ENCODE assay signal across 14 cellular contexts in the genomic region with DNA sequence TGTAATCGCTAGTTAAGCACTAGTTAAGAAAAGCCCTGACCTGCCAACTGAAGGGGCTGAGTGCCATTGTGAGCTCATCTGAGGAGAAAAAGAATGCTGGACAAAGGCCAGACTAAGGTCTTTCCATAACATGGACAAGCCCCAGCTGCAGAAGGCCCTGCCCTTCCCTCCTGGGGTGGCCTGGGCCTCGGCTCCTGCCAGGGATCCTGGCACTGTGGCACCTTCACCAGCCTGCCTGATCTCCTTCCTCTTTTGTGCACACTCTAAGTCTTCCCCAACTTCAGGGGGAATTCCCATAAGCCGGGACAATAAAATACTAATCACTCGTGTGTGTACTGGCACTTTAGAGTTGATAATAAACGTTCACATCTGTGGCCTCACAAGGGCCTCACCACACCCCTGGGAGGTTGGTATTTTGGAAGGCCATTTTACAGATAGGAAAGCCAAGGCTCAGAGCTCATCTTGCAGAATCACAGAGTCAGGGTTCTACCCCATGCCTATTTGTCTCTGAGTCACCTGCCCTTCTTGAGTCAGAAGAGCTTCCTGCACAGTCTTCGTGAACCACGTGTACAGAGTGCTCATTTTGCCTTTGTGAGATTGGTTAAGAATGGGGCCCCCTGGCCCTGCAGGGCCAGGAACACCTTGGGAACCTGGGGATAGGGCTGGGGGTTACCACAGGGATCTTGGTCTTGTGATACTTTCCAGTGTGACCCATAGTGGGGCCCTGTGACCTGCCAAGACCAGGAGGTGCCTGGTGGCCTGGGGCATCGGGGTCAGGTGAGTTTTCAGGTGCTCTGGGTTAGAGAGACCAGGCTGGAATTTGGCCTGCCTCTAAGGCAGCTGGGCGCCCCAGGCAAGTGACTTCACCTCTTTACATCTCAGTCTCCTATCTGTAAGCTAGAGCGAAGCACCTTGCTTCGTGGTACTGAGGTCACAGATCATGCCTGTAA. TPM values are rescaled to one million over a fixed set of nuclear protein-coding genes. Genes with fewer than 3 reads are reported as not detected.
DNase-seq lines count a peak whose midpoint lies in the region; ATAC-seq, FAIRE-seq and TF ChIP-seq lines count a peak whose summit lies in the region.
"Had no signal": no experiment of that assay in that cellular context is flagged by ENCODE, and none has a peak within 500 bp of the region (broad histone marks: within the 10 kb centered on the region; RNA-seq: fewer than 3 reads in every experiment).

No MANE protein-coding gene starts in this region.

- in situ Hi-C loops in K562 (cut with MboI) = no loop called here

- no TSS peak for BruUV-seq in K562 (replicated peaks; lab: Mats Ljungman, UMichigan)

- H3K4me1 ChIP-seq in K562 (replicated peaks in 1 of 2; ENCODE audit: control insufficient read depth in 2 of 2, insufficient read depth in 2 of 2, low read length in 2 of 2) (0 out of 5 replicates have a peak, but pooled peaks cover 0 to 3% of the 10 kb centered on the region in 2 experiments), vagina (no peaks in the 10 kb centered on the region)
- H3K4me1 ChIP-seq: tibial artery had no signal

- no peaks in the 10 kb centered on the region for H3K27me3 Mint-ChIP-seq in activated CD8-positive, alpha-beta memory T cell treated with anti-CD3 and anti-CD28 coated beads, Interleukin-2, amount 10 ng/mL, durations not matched to agents 7 days and 5 days

- H3K4me2 ChIP-seq in K562 (ENCODE audit: insufficient read depth, low read length) = no peak overlapping the region

- no peak overlapping the region for H3K9ac ChIP-seq in K562 (ENCODE audit: insufficient read depth in 1 of 2, low read depth in 2 of 2, low read length in 2 of 2)

- no peaks in the 10 kb centered on the region for H3K9me3 ChIP-seq in K562 (replicated peaks; ENCODE audit: control insufficient read depth, insufficient read depth, low read depth, low read length)
- no peaks in the 10 kb centered on the region for H3K9me3 ChIP-seq in vagina
- H3K9me3 ChIP-seq: tibial artery had no signal

- H3K27ac ChIP-seq in K562 (ENCODE audit: extremely low read depth, low read depth, low read length) = no peak overlapping the region
- H3K27ac ChIP-seq in vagina = no peak overlapping the region
- H3K27ac ChIP-seq: tibial artery had no signal

- no peaks in the 10 kb centered on the region for H3K9me3 Mint-ChIP-seq in activated CD8-positive, alpha-beta memory T cell treated with anti-CD3 and anti-CD28 coated beads, Interleukin-2, amount 10 ng/mL, durations not matched to agents 7 days and 5 days (ENCODE audit: low read depth)

- TF ChIP-seq CTCF in K562 (IDR thresholded peaks at IDR 0.05 in 2 of 3, conservative IDR thresholded peaks at IDR 0.05 in 1 of 3; ENCODE audit: insufficient read depth in 2 of 3, low read depth in 1 of 3, low read length in 3 of 3) (no peak), vagina (IDR thresholded peaks at IDR 0.05) (no peak)

- TF ChIP-seq RAD21 in K562 (CRISPR knock-in tag; conservative IDR thresholded peaks at IDR 0.05 in 1 of 2, IDR thresholded peaks at IDR 0.05 in 1 of 2) = no peak

- no peaks in the 10 kb centered on the region for H3K79me2 ChIP-seq in K562 (ENCODE audit: control insufficient read depth, insufficient read depth, low read length)

- H3K4me3 ChIP-seq in K562 = no peak overlapping the region
- no peak overlapping the region for H3K4me3 ChIP-seq in vagina
- H3K4me3 ChIP-seq: tibial artery had no signal

- CTCF ChIA-PET in activated CD8-positive, alpha-beta memory T cell treated with anti-CD3 and anti-CD28 coated beads, Interleukin-2, amount 10 ng/mL, durations not matched to agents 7 days and 5 days (lab: Charles Lee) = interaction anchor here (0.8 to 3.1 kb wide), 6 partner anchors 11 to 134 kb away, joined by 3 to 14 read pairs (median 3); no protein-coding TSS in a partner anchor
- CTCF ChIA-PET in K562 (lab: Yijun Ruan, JAX; ENCODE audit: low intra/inter-chr PET ratio) = no interaction called here

- peak; percentile 83 for ATAC-seq in activated CD8-positive, alpha-beta memory T cell treated with anti-CD3 and anti-CD28 coated beads, Interleukin-2, amount 10 ng/mL, durations not matched to agents 7 days and 5 days
- ATAC-seq in HG02610 (IDR thresholded peaks at IDR 0.05; ENCODE audit: unreplicated experiment) (peak; percentile 49), K562 (no peak), sciatic nerve (no peak), HG03442 (IDR thresholded peaks at IDR 0.05; ENCODE audit: unreplicated experiment) (no peak), GM19324 (IDR thresholded peaks at IDR 0.05; ENCODE audit: low FRiP score, unreplicated experiment) (no peak)

- TF ChIP-seq EP300 in K562 (IDR thresholded peaks at IDR 0.05; ENCODE audit: low read length) = no peak

- peaks cover 2% of the 10 kb centered on the region for H3K9me1 ChIP-seq in K562 (ENCODE audit: control insufficient read depth, insufficient read depth, low read length)

- no peak for DNase-seq in activated CD8-positive, alpha-beta memory T cell treated with anti-CD3 and anti-CD28 coated beads, Interleukin-2, amount 10 ng/mL, durations not matched to agents 7 days and 5 days
- DNase-seq in activated CD8-positive, alpha-beta memory T cell treated with anti-CD3 and anti-CD28 coated beads, Interleukin-2, amount 50 U/mL, for 48 hours = no peak
- DNase-seq in K562 (ENCODE audit: extremely low read depth in 1 of 4, low spot score in 3 of 4) (no peak), sciatic nerve (ENCODE audit: low spot score) (peak; percentile 19), vagina (ENCODE audit: extremely low spot score in 2 of 2) (no peak)
- DNase-seq: anterior cingulate cortex, NCI-H1092, SIG-M5 had no signal

- no peak overlapping the region for H3K4me3 Mint-ChIP-seq in activated CD8-positive, alpha-beta memory T cell treated with anti-CD3 and anti-CD28 coated beads, Interleukin-2, amount 10 ng/mL, durations not matched to agents 7 days and 5 days

- POLR2A ChIA-PET in K562 (lab: Yijun Ruan, JAX) = interaction anchor here (0.5 to 2.2 kb wide), 7 partner anchors 11 to 98 kb away, joined by 3 to 10 read pairs (median 4); no protein-coding TSS in a partner anchor

- no peaks in the 10 kb centered on the region for H3K36me3 Mint-ChIP-seq in activated CD8-positive, alpha-beta memory T cell treated with anti-CD3 and anti-CD28 coated beads, Interleukin-2, amount 10 ng/mL, durations not matched to agents 7 days and 5 days

- WGBS in K562 (ENCODE audit: insufficient coverage, low coverage, missing lambda C conversion rate) = 3% methylated on average over 11 of the region's 11 CpGs

- TF ChIP-seq POLR2A in K562 (conservative IDR thresholded peaks at IDR 0.05) = no peak
- no peak for TF ChIP-seq POLR2A in vagina (IDR thresholded peaks at IDR 0.05)

- H2AFZ ChIP-seq in K562 (ENCODE audit: low read depth, low read length) = no peak overlapping the region

- no peak overlapping the region for H3K27ac Mint-ChIP-seq in activated CD8-positive, alpha-beta memory T cell treated with anti-CD3 and anti-CD28 coated beads, Interleukin-2, amount 10 ng/mL, durations not matched to agents 7 days and 5 days

- H3K27me3 ChIP-seq in K562 (ENCODE audit: control insufficient read depth in 2 of 2, insufficient read depth in 2 of 2, low read length in 2 of 2) (peaks cover 20 to 65% of the 10 kb centered on the region in 2 experiments; a peak in 3 of 5 replicates), vagina (no peaks in the 10 kb centered on the region)

- H4K20me1 ChIP-seq in K562 (replicated peaks; ENCODE audit: control insufficient read depth, insufficient read depth, low read length) = no peaks in the 10 kb centered on the region

- FAIRE-seq in K562 (lab: Jason Lieb, UNC) = no peak

- intact Hi-C loops in K562 (cut with micrococcal nuclease) = no loop called here
- intact Hi-C loops in sciatic nerve (cut with DNase I) = no loop called here
- intact Hi-C loops in vagina (cut with DNase I) = no loop called here

- H3K36me3 ChIP-seq in K562 (ENCODE audit: control insufficient read depth, insufficient read depth, low read length) (no peaks in the 10 kb centered on the region), vagina (no peaks in the 10 kb centered on the region)
- H3K36me3 ChIP-seq: tibial artery had no signal

- peaks cover 17% of the 10 kb centered on the region for H3K4me1 Mint-ChIP-seq in activated CD8-positive, alpha-beta memory T cell treated with anti-CD3 and anti-CD28 coated beads, Interleukin-2, amount 10 ng/mL, durations not matched to agents 7 days and 5 days

RNA-seq across cellular contexts. Expression of a gene that starts 9.6 kb away (rescaled TPM):
- 1 to 10 TPM; 1.7 to 2.0 TPM for total RNA-seq in activated CD8-positive, alpha-beta memory T cell treated with anti-CD3 and anti-CD28 coated beads, Interleukin-2, amount 10 ng/mL, durations not matched to agents 7 days and 5 days
- 1.1 TPM in 2 replicates for total RNA-seq in K562 (2011; cell fraction: chromatin; rRNA removed; ENCODE audit: low replicate concordance)
- total RNA-seq in K562 (2011; cell fraction: nucleolus; rRNA removed) = 0.33 and 0.66 TPM in 2 replicates
- total RNA-seq in K562 (2011; cell fraction: nucleoplasm; rRNA removed) = 0.46 and 0.59 TPM in 2 replicates
- total RNA-seq in K562 (2014; rRNA removed) = 0.08 and 0.27 TPM in 2 replicates
- total RNA-seq in K562 (2014; rRNA removed; fragmentation: Illumina TruSeq; extraction: Trizol) = 0.15 TPM in 1 of 2 replicates, not detected in the other
- total RNA-seq in K562 (2015; rRNA removed; fragmentation: Illumina TruSeq; extraction: Trizol) = 0.14 and 0.19 TPM in 2 replicates
- total RNA-seq in K562 (2021) = 0.29 and 0.34 TPM in 2 replicates
- 0.25 and 0.37 TPM in 2 replicates for polyA plus RNA-seq in K562 (2011; rRNA removed)
- polyA plus RNA-seq in K562 (2011; cell fraction: cytosol; rRNA removed) = 0.24 and 0.46 TPM in 2 replicates
- 1.2 and 1.7 TPM in 2 replicates for polyA plus RNA-seq in K562 (2011; cell fraction: nucleus; rRNA removed)
- 0.29 and 0.48 TPM in 2 replicates for polyA plus RNA-seq in K562 (2012)
- 0.13 and 0.24 TPM in 2 replicates for polyA plus RNA-seq in K562 (2014; fragmentation: Illumina TruSeq; extraction: Trizol)
- polyA plus RNA-seq in K562 (2014; fragmentation: Nextera tagmentation; extraction: Ambion mirVana) = under 1 TPM; 0.11 to 0.13 TPM
- 0.23 and 0.25 TPM in 2 replicates for polyA plus RNA-seq in K562 (2014; rRNA removed)
- polyA minus RNA-seq in K562 (2011; rRNA and poly(A)+ RNA removed) = 0.21 TPM in 2 replicates
- polyA minus RNA-seq in K562 (2011; cell fraction: cytosol; rRNA and poly(A)+ RNA removed) = 0.48 TPM in 1 of 2 replicates, not detected in the other
- polyA minus RNA-seq in K562 (2011; cell fraction: nucleus; rRNA and poly(A)+ RNA removed) = 0.40 and 0.44 TPM in 2 replicates
- total RNA-seq in sciatic nerve = 0.58 TPM
- 9.6 TPM for total RNA-seq in vagina
- total RNA-seq: lung microvascular endothelial cell, NCI-H460 had no signal

RNA-seq across cellular contexts. Expression of a gene that starts 43.1 kb away (rescaled TPM):
- total RNA-seq in activated CD8-positive, alpha-beta memory T cell treated with anti-CD3 and anti-CD28 coated beads, Interleukin-2, amount 10 ng/mL, durations not matched to agents 7 days and 5 days = under 1 TPM; 0.12 to 0.20 TPM
- not detected in 2 replicates for total RNA-seq in K562 (2011; cell fraction: chromatin; rRNA removed; ENCODE audit: low replicate concordance)
- total RNA-seq in K562 (2011; cell fraction: nucleolus; rRNA removed) = not detected in 2 replicates
- not detected in 2 replicates for total RNA-seq in K562 (2011; cell fraction: nucleoplasm; rRNA removed)
- total RNA-seq in K562 (2014; rRNA removed) = not detected in 2 replicates
- not detected in 2 replicates for total RNA-seq in K562 (2014; rRNA removed; fragmentation: Illumina TruSeq; extraction: Trizol)
- not detected in 2 replicates for total RNA-seq in K562 (2015; rRNA removed; fragmentation: Illumina TruSeq; extraction: Trizol)
- total RNA-seq in K562 (2021) = 0.27 and 0.35 TPM in 2 replicates
- not detected in 2 replicates for polyA plus RNA-seq in K562 (2011; rRNA removed)
- polyA plus RNA-seq in K562 (2011; cell fraction: cytosol; rRNA removed) = 0.06 TPM in 1 of 2 replicates, not detected in the other
- polyA plus RNA-seq in K562 (2011; cell fraction: nucleus; rRNA removed) = 0.11 TPM in 1 of 2 replicates, not detected in the other
- polyA plus RNA-seq in K562 (2012) = 0.07 and 0.14 TPM in 2 replicates
- not detected in 2 replicates for polyA plus RNA-seq in K562 (2014; fragmentation: Illumina TruSeq; extraction: Trizol)
- not detected for polyA plus RNA-seq in K562 (2014; fragmentation: Nextera tagmentation; extraction: Ambion mirVana)
- polyA plus RNA-seq in K562 (2014; rRNA removed) = 0.07 TPM in 1 of 2 replicates, not detected in the other
- 0.18 TPM in 1 of 2 replicates, not detected in the other for polyA minus RNA-seq in K562 (2011; rRNA and poly(A)+ RNA removed)
- not detected in 2 replicates for polyA minus RNA-seq in K562 (2011; cell fraction: cytosol; rRNA and poly(A)+ RNA removed)
- not detected in 2 replicates for polyA minus RNA-seq in K562 (2011; cell fraction: nucleus; rRNA and poly(A)+ RNA removed)
- 141 TPM for total RNA-seq in sciatic nerve
- total RNA-seq in vagina = 75.4 TPM
- total RNA-seq: NCI-H460 had no signal

Comparison
In these comparisons a context has a peak if more than half of its experiments do, and no peak if none do; other contexts are left out.
1. ATAC-seq: peak in activated CD8-positive, alpha-beta memory T cell treated with anti-CD3 and anti-CD28 coated beads, Interleukin-2, amount 10 ng/mL, durations not matched to agents 7 days and 5 days (single experiment) and HG02610 (single experiment); none in K562 (single experiment), sciatic nerve (single experiment), HG03442 (single experiment) and GM19324 (single experiment).
2. RNA of a gene that starts 43.1 kb away (total RNA-seq): 141 TPM in sciatic nerve (single experiment) and 75.4 TPM in vagina (single experiment); 0.12 to 0.20 TPM in activated CD8-positive, alpha-beta memory T cell treated with anti-CD3 and anti-CD28 coated beads, Interleukin-2, amount 10 ng/mL, durations not matched to agents 7 days and 5 days and 0.27 to 0.35 TPM in K562; every median in the first group is over 10 times any median in the second.